ENCODE assay signal across 8 cellular contexts in genomic region chr1:212558665-212559480, GRCh38. TPM values are rescaled to one million over a fixed set of nuclear protein-coding genes. Genes with fewer than 3 reads are reported as not detected.
DNase-seq lines count a peak whose midpoint lies in the region; TF ChIP-seq lines count a peak whose summit lies in the region.

No MANE protein-coding gene starts in this region.

- H3K9me3 Mint-ChIP-seq in neural progenitor cell: peaks cover 11% of the 10 kb centered on the region

- in situ Hi-C loops in HAP-1 (cut with MboI; ENCODE audit: low sequenced_read_pairs): no loop called here

- H3K36me3 ChIP-seq in HAP-1 (replicated peaks): no peaks in the 10 kb centered on the region
- no peaks in the 10 kb centered on the region for H3K36me3 ChIP-seq in neural progenitor cell
- no peaks in the 10 kb centered on the region for H3K36me3 ChIP-seq in stomach smooth muscle (ENCODE audit: control insufficient read depth in 2 of 2, insufficient read depth in 2 of 2, low read length in 2 of 2)

- H3K36me3 Mint-ChIP-seq in neural progenitor cell: peaks cover 5% of the 10 kb centered on the region

- H3K4me3 Mint-ChIP-seq in neural progenitor cell: peak overlapping the region; percentile 80

- no peak for TF ChIP-seq CTCF in neural progenitor cell (IDR thresholded peaks at IDR 0.05)

- peak; percentile 59 for DNase-seq in GF-D8 (lab: John Stamatoyannopoulos, UW)
- DNase-seq in HAP-1 (ENCODE audit: low spot score in 2 of 2): peak; percentile 79 to 92
- DNase-seq in M059J (ENCODE audit: low read depth): peak; percentile 89
- peak; percentile 41 for DNase-seq in SIG-M5 (lab: John Stamatoyannopoulos, UW)
- peak; percentile 70 to 88 (median 78) for DNase-seq in activated naive CD4-positive, alpha-beta T cell (lab: John Stamatoyannopoulos, UW)
- DNase-seq in foreskin melanocyte: peak; percentile 88
- DNase-seq in neural progenitor cell (ENCODE audit: low spot score): peak; percentile 96

- H3K27me3 ChIP-seq in HAP-1 (ENCODE audit: low read depth) (no peaks in the 10 kb centered on the region), neural progenitor cell (peaks cover 38% of the 10 kb centered on the region), stomach smooth muscle (ENCODE audit: control insufficient read depth in 1 of 2, insufficient read depth in 2 of 2, low read length in 2 of 2) (no peaks in the 10 kb centered on the region)

- peaks cover 8% of the 10 kb centered on the region for H3K27me3 Mint-ChIP-seq in neural progenitor cell (ENCODE audit: insufficient read depth, low read depth)

- peak overlapping the region; percentile 98 for H3K27ac Mint-ChIP-seq in neural progenitor cell

- H3K4me1 ChIP-seq in HAP-1: peaks cover 14% of the 10 kb centered on the region
- peaks cover 4% of the 10 kb centered on the region for H3K4me1 ChIP-seq in neural progenitor cell
- H3K4me1 ChIP-seq in stomach smooth muscle (ENCODE audit: control insufficient read depth, insufficient read depth, low read length): peaks cover 16% of the 10 kb centered on the region

- peaks cover 41% of the 10 kb centered on the region for H3K4me1 Mint-ChIP-seq in neural progenitor cell

- no peak overlapping the region for H3K9ac ChIP-seq in neural progenitor cell
- peak overlapping the region; percentile 66 to 78 for H3K9ac ChIP-seq in stomach smooth muscle (ENCODE audit: low read length in 2 of 2)

- no peaks in the 10 kb centered on the region for H3K79me2 ChIP-seq in neural progenitor cell (ENCODE audit: low read depth)

- no peaks in the 10 kb centered on the region for H4K20me1 ChIP-seq in neural progenitor cell (ENCODE audit: low read depth)

- peak overlapping the region; percentile 86 for H2AFZ ChIP-seq in neural progenitor cell (replicated peaks)

- H3K9me3 ChIP-seq in HAP-1: no peaks in the 10 kb centered on the region
- no peaks in the 10 kb centered on the region for H3K9me3 ChIP-seq in neural progenitor cell (ENCODE audit: low read depth)
- no peaks in the 10 kb centered on the region for H3K9me3 ChIP-seq in stomach smooth muscle (ENCODE audit: control insufficient read depth in 2 of 2, low read length in 2 of 2)

- peak overlapping the region; percentile 46 for H3K4me3 ChIP-seq in HAP-1
- peak overlapping the region; percentile 51 for H3K4me3 ChIP-seq in neural progenitor cell
- H3K4me3 ChIP-seq in stomach smooth muscle (ENCODE audit: low read length in 2 of 2): peak overlapping the region; percentile 57 to 81

- H3K27ac ChIP-seq in neural progenitor cell (no peak overlapping the region), stomach smooth muscle (ENCODE audit: low read length) (peak overlapping the region; percentile 75)

- H3K4me2 ChIP-seq in neural progenitor cell: peak overlapping the region; percentile 77

- peaks cover 5% of the 10 kb centered on the region for H3F3A ChIP-seq in neural progenitor cell (ENCODE audit: low read depth)

RNA-seq across cellular contexts. Expression of gene ATF3, which starts 49.7 kb away (rescaled TPM):
- total RNA-seq in M059J (2014; rRNA removed; shearing (Covaris generic)): 5.1 and 6.0 TPM in 2 replicates
- total RNA-seq in neural progenitor cell (ENCODE audit: low replicate concordance): 7.2 and 7.8 TPM in 2 replicates

Comparison
In these comparisons a context has a peak if more than half of its experiments do, and no peak if none do; other contexts are left out.
1. DNase-seq: peak in every context shown above with its lines; median percentile 96 in neural progenitor cell; 89 in M059J; 88 in foreskin melanocyte; 86 in HAP-1; 78 in activated naive CD4-positive, alpha-beta T cell; 59 in GF-D8; 41 in SIG-M5.